ENCODE assay signal across 8 cellular contexts in the genomic region with DNA sequence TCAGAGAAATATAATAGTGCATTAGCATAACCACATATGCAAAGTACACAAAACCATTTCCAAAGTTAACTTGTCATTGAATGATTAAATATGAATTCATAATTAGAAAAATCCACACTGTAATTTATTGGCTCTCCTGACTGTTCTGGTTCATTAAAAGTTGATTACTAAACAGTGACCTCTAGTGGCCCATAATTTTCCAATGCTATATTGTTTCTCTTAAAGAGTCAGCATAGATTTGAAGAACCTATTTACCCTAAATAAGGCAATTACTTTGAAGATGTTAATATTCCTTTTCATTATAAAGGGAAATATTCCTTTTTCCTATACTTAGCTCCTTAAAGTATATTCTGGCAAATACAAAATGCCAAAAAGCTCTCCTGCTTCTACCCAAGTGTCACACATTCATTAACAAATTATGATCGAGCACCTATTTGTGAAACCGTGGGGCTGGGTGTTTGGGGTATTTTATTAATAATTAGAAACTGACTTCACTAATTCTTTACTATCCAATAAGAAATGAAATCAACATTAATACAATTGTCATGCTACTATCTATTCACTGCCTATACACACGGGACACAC.
DNase-seq lines count a peak whose midpoint lies in the region; ATAC-seq and TF ChIP-seq lines count a peak whose summit lies in the region.

No MANE protein-coding gene starts in this region.

- no peak overlapping the region for H3K4me3 ChIP-seq in gastrocnemius medialis

- no peaks in the 10 kb centered on the region for H3K27me3 Mint-ChIP-seq in T-helper 17 cell
- no peaks in the 10 kb centered on the region for H3K27me3 Mint-ChIP-seq in activated naive CD4-positive, alpha-beta T cell treated with anti-CD3 and anti-CD28 coated beads for 36 hours (ENCODE audit: low read depth)

- no peaks in the 10 kb centered on the region for H3K4me1 ChIP-seq in gastrocnemius medialis

- no peak overlapping the region for H3K4me3 Mint-ChIP-seq in T-helper 17 cell
- H3K4me3 Mint-ChIP-seq in activated naive CD4-positive, alpha-beta T cell treated with anti-CD3 and anti-CD28 coated beads for 36 hours = no peak overlapping the region

- peaks cover 3% of the 10 kb centered on the region for H3K4me1 Mint-ChIP-seq in T-helper 17 cell
- H3K4me1 Mint-ChIP-seq in activated naive CD4-positive, alpha-beta T cell treated with anti-CD3 and anti-CD28 coated beads for 36 hours (ENCODE audit: low read depth) = no peaks in the 10 kb centered on the region

- H3K27me3 ChIP-seq in gastrocnemius medialis = no peaks in the 10 kb centered on the region

- H3K27ac Mint-ChIP-seq in T-helper 17 cell = peak overlapping the region; percentile 32
- H3K27ac Mint-ChIP-seq in activated naive CD4-positive, alpha-beta T cell treated with anti-CD3 and anti-CD28 coated beads for 36 hours = no peak overlapping the region

- peaks cover 7% of the 10 kb centered on the region for H3K36me3 Mint-ChIP-seq in T-helper 17 cell (ENCODE audit: low read depth)
- H3K36me3 Mint-ChIP-seq in activated naive CD4-positive, alpha-beta T cell treated with anti-CD3 and anti-CD28 coated beads for 36 hours (ENCODE audit: low read depth) = peaks cover 1% of the 10 kb centered on the region

- no peak for ATAC-seq in T-helper 17 cell
- ATAC-seq in gastrocnemius medialis = peak in 1 of 2 donors; percentile 62
- no peak for ATAC-seq in GM21737 (IDR thresholded peaks at IDR 0.05; ENCODE audit: unreplicated experiment)

- H3K9me3 ChIP-seq in T-helper 17 cell (ENCODE audit: control insufficient read depth, low read length, poor library complexity, severe bottlenecking) (no peaks in the 10 kb centered on the region), gastrocnemius medialis (no peaks in the 10 kb centered on the region)

- in situ Hi-C loops in gastrocnemius medialis (cut with MboI; ENCODE audit: low sequenced_read_pairs in 4 of 4) = loop anchor here in 3 of 4 donors (10.0 kb wide), 1 partner anchor 372 kb away; the partner anchor contains the start of gene HOXA13 (in 3 of the 3)

- intact Hi-C loops in gastrocnemius medialis (cut with DNase I; ENCODE audit: low total_unique reads) = loop anchor here (1.0 to 10.0 kb wide), 3 partner anchors 348 to 448 kb away; no protein-coding TSS in a partner anchor
- intact Hi-C loops in activated naive CD4-positive, alpha-beta T cell treated with anti-CD3 and anti-CD28 coated beads for 36 hours (cut with micrococcal nuclease) = loop anchor here (1.0 to 10.0 kb wide), 4 partner anchors 341 to 380 kb away; no protein-coding TSS in a partner anchor

- DNase-seq in GM04504 (ENCODE audit: low read depth) (peak; percentile 10), NCI-H128 (lab: John Stamatoyannopoulos, UW; ENCODE audit: unreplicated experiment) (peak; percentile 48), T-helper 17 cell (no peak), germinal center (ENCODE audit: low spot score) (peak; percentile 17), gastrocnemius medialis (no peak)
- DNase-seq in activated T-cell treated with anti-CD3 and anti-CD28 coated beads, Interleukin-2, amount 50 U/mL, for 1 hour = no peak
- no peak for DNase-seq in activated naive CD4-positive, alpha-beta T cell treated with anti-CD3 and anti-CD28 coated beads for 36 hours

- no peaks in the 10 kb centered on the region for H3K9me3 Mint-ChIP-seq in activated naive CD4-positive, alpha-beta T cell treated with anti-CD3 and anti-CD28 coated beads for 36 hours

- no peaks in the 10 kb centered on the region for H3K36me3 ChIP-seq in gastrocnemius medialis

- H3K27ac ChIP-seq in gastrocnemius medialis = no peak overlapping the region

- CTCF ChIA-PET in activated naive CD4-positive, alpha-beta T cell treated with anti-CD3 and anti-CD28 coated beads for 36 hours (lab: Charles Lee) = interaction anchor here (0.6 to 3.9 kb wide), 7 partner anchors 10 to 1020 kb away, joined by 3 to 12 read pairs (median 3); no protein-coding TSS in a partner anchor

- TF ChIP-seq POLR2A in gastrocnemius medialis (IDR thresholded peaks at IDR 0.05) = no peak

- peak; percentile 37 to 64 (median 57) for TF ChIP-seq CTCF in gastrocnemius medialis (IDR thresholded peaks at IDR 0.05 in 4 of 5, conservative IDR thresholded peaks at IDR 0.05 in 1 of 5)

Comparison
In these comparisons a context has a peak if more than half of its experiments do, and no peak if none do; other contexts are left out.
1. DNase-seq: peak in GM04504 (single experiment), NCI-H128 (single experiment) and germinal center (single experiment); none in T-helper 17 cell (0 of 3), gastrocnemius medialis (0 of 2), activated T-cell treated with anti-CD3 and anti-CD28 coated beads, Interleukin-2, amount 50 U/mL, for 1 hour (single experiment) and activated naive CD4-positive, alpha-beta T cell treated with anti-CD3 and anti-CD28 coated beads for 36 hours (single experiment).